In genomic region chr1:23101101-23101827, GRCh38 we compare ENCODE assay signal across 9 cellular contexts.
DNase-seq lines count a peak whose midpoint lies in the region; ATAC-seq and TF ChIP-seq lines count a peak whose summit lies in the region.
"Had no signal": no experiment of that assay in that cellular context is flagged by ENCODE, and none has a peak within 500 bp of the region (broad histone marks: within the 10 kb centered on the region; RNA-seq: fewer than 3 reads in every experiment).

No MANE protein-coding gene starts in this region.

- WGBS in sigmoid colon, 2 donors, result 90 to 91% methylated on average over 3 of the region's 3 CpGs

- no peak overlapping the region for H3K4me3 ChIP-seq in sigmoid colon

- no peak for TF ChIP-seq POLR2A in sigmoid colon (IDR thresholded peaks at IDR 0.05)

- ATAC-seq in T-helper 17 cell, result no peak
- ATAC-seq in esophagus mucosa, result no peak

- peak overlapping the region in 3 of 4 donors; percentile 38 to 61 (median 59) for H3K27ac ChIP-seq in sigmoid colon

- H3K36me3 Mint-ChIP-seq in T-helper 17 cell (ENCODE audit: low read depth), result no peaks in the 10 kb centered on the region

- no peak for TF ChIP-seq CTCF in sigmoid colon (IDR thresholded peaks at IDR 0.05)

- intact Hi-C loops in sigmoid colon (cut with DNase I), result no loop called here

- peak overlapping the region; percentile 97 for H3K27ac Mint-ChIP-seq in T-helper 17 cell

- H3K27me3 Mint-ChIP-seq in T-helper 17 cell, result no peaks in the 10 kb centered on the region

- H3K36me3 ChIP-seq in sigmoid colon, result peaks cover 0 to 2% (median 0%) of the 10 kb centered on the region in 4 donors

- peaks cover 0 to 48% (median 42%) of the 10 kb centered on the region in 4 donors for H3K4me1 ChIP-seq in sigmoid colon

- peaks cover 46% of the 10 kb centered on the region for H3K4me1 Mint-ChIP-seq in T-helper 17 cell

- no peaks in the 10 kb centered on the region for H3K27me3 ChIP-seq in sigmoid colon

- H3K4me3 Mint-ChIP-seq in T-helper 17 cell, result no peak overlapping the region

- DNase-seq in GM03348 (ENCODE audit: low spot score) (peak; percentile 21), T-helper 17 cell (no peak), fibroblast of peridontal ligament (ENCODE audit: extremely low read depth) (peak; percentile 35), sigmoid colon (no peak), NCI-H82 (lab: John Stamatoyannopoulos, UW) (no peak), pons (ENCODE audit: low spot score) (no peak)
- DNase-seq in activated CD4-positive, CD25-positive, alpha-beta regulatory T cell treated with anti-CD3 and anti-CD28 coated beads, Interleukin-2, amount 50 U/mL, for 72 hours, result no peak
- DNase-seq: stimulated activated CD4-positive, alpha-beta T cell treated with anti-CD3 and anti-CD28 coated beads, Interleukin-4, amount 100 ng/mL, for 1 hour had no signal

- no peak for TF ChIP-seq EP300 in sigmoid colon (IDR thresholded peaks at IDR 0.05)

- H3K9me3 ChIP-seq in T-helper 17 cell (ENCODE audit: control insufficient read depth, low read length, poor library complexity, severe bottlenecking), result no peaks in the 10 kb centered on the region
- H3K9me3 ChIP-seq in sigmoid colon, result no peaks in the 10 kb centered on the region

Comparison
In these comparisons a context has a peak if more than half of its experiments do, and no peak if none do; other contexts are left out.
1. DNase-seq: peak in GM03348 (single experiment) and fibroblast of peridontal ligament (single experiment); none in T-helper 17 cell (0 of 3), sigmoid colon (single experiment), activated CD4-positive, CD25-positive, alpha-beta regulatory T cell treated with anti-CD3 and anti-CD28 coated beads, Interleukin-2, amount 50 U/mL, for 72 hours (single experiment), NCI-H82 (single experiment) and pons (single experiment).